ENCODE assay signal across 1 cellular context in genomic region chr16:89709166-89709565, GRCh38.
TF ChIP-seq lines count a peak whose summit lies in the region.

No MANE protein-coding gene starts in this region.

TF ChIP-seq in WTC11, 78 proteins besides CTCF, POLR2A, EP300 and RAD21 (continued from another document):
- no peak for TF ChIP-seq FOXP4 (CRISPR knock-in tag; IDR thresholded peaks at IDR 0.05)
- no peak for TF ChIP-seq ZNF423 (CRISPR knock-in tag; IDR thresholded peaks at IDR 0.05)
- no peak for TF ChIP-seq JUN (CRISPR knock-in tag; IDR thresholded peaks at IDR 0.05)
